Comparison of ENCODE assay signal across 8 cellular contexts in the genomic region with DNA sequence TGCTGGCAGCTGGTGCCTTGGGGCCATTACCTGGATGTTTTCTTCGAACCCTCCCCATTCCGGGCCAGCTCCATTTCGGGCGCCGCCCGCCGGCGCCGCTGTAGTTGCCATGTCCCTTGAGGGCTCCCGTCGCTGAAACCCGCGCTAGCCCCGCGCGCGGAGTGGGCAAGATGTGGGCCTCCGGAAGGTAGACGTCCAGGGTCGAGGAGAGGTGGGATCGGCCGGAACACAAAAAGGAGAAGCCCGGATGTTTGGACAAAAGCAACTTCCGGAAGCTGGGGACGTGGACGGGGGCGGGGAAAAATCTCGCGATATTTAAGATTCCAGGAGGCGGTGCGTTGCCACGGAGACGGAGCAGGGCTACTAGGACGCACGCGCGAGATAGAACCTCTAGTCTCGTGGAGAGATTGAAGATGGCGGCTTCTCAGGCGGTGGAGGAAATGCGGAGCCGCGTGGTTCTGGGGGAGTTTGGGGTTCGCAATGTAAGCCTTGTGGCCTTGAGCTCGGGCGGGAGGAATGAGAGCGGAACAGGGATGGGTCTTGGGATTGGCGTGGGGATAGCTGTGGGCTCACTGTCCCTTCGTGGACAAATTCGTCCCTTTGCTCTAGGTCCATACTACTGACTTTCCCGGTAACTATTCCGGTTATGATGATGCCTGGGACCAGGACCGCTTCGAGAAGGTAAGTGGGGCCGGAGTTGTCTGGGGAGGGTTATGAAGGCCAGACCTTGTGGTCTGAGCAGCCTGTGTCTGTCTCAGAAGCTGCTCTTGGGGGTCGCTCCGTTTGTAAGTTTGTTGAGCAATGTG. TPM values are rescaled to one million over a fixed set of nuclear protein-coding genes. Genes with fewer than 3 reads are reported as not detected.
DNase-seq lines count a peak whose midpoint lies in the region; ATAC-seq and TF ChIP-seq lines count a peak whose summit lies in the region.

A gene with protein sequence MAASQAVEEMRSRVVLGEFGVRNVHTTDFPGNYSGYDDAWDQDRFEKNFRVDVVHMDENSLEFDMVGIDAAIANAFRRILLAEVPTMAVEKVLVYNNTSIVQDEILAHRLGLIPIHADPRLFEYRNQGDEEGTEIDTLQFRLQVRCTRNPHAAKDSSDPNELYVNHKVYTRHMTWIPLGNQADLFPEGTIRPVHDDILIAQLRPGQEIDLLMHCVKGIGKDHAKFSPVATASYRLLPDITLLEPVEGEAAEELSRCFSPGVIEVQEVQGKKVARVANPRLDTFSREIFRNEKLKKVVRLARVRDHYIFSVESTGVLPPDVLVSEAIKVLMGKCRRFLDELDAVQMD (plus strand): TSS at position 393 of the 806 bp plus-strand sequence. CDS start 21 bp downstream, at position 414.
A gene (minus strand): TSS at position 230 of the 806 bp plus-strand sequence. CDS start 119 bp downstream, at position 111.

- DNase-seq in GM12865 (ENCODE audit: low read depth): peak; percentile 99
- DNase-seq in NCI-H1417 (lab: John Stamatoyannopoulos, UW): peak; percentile 96 to 99 (median 99)
- peak; percentile 97 for DNase-seq in activated naive CD8-positive, alpha-beta T cell treated with anti-CD3 and anti-CD28 coated beads, Interleukin-2, amount 50 U/mL, for 24 hours
- DNase-seq in cardiac muscle cell (ENCODE audit: low read depth in 1 of 2, low spot score in 1 of 2): peak; percentile 98 to 99
- peak; percentile 98 to 100 for DNase-seq in trophoblast cell
- peak; percentile 98 for DNase-seq in transverse colon

- no peaks in the 10 kb centered on the region for H3K27me3 ChIP-seq in SU-DHL-6 (ENCODE audit: low read length)
- no peaks in the 10 kb centered on the region for H3K27me3 ChIP-seq in cardiac muscle cell
- no peaks in the 10 kb centered on the region for H3K27me3 ChIP-seq in trophoblast cell (ENCODE audit: insufficient read depth, low read length)
- no peaks in the 10 kb centered on the region for H3K27me3 ChIP-seq in transverse colon

- peak within 1 kb of the TSS; percentile 93 for H3K4me3 ChIP-seq in GM12865 (ENCODE audit: low read depth, low read length)
- peak within 1 kb of the TSS; percentile 88 for H3K4me3 ChIP-seq in SU-DHL-6 (ENCODE audit: insufficient read depth, low read length, poor library complexity, severe bottlenecking)
- H3K4me3 ChIP-seq in cardiac muscle cell: peak within 1 kb of the TSS; percentile 86
- peak within 1 kb of the TSS; percentile 94 for H3K4me3 ChIP-seq in trophoblast cell (ENCODE audit: low read depth, low read length)
- peak within 1 kb of the TSS; percentile 60 to 87 (median 78) for H3K4me3 ChIP-seq in transverse colon

- H3K23ac ChIP-seq in trophoblast cell (ENCODE audit: low read length): no peak within 1 kb of the TSS

- H3K18ac ChIP-seq in trophoblast cell (ENCODE audit: low read length): peak within 1 kb of the TSS; percentile 89

- H3K9me3 ChIP-seq in SU-DHL-6 (ENCODE audit: insufficient read depth, low read length): no peaks in the 10 kb centered on the region
- no peaks in the 10 kb centered on the region for H3K9me3 ChIP-seq in cardiac muscle cell (ENCODE audit: low read depth)
- no peaks in the 10 kb centered on the region for H3K9me3 ChIP-seq in trophoblast cell (ENCODE audit: insufficient read depth, low read depth, low read length)
- H3K9me3 ChIP-seq in transverse colon: no peaks in the 10 kb centered on the region

- H3K4me1 Mint-ChIP-seq in activated naive CD8-positive, alpha-beta T cell treated with anti-CD3 and anti-CD28 coated beads, Interleukin-2, amount 50 U/mL, for 24 hours: peaks cover 28% of the 10 kb centered on the region

- H3K79me2 ChIP-seq in SU-DHL-6 (ENCODE audit: insufficient read depth, low read length) (peaks cover 44% of the 10 kb centered on the region), trophoblast cell (ENCODE audit: control insufficient read depth, insufficient read depth, low read length, poor library complexity) (peaks cover 14% of the 10 kb centered on the region)

- H3K36me3 Mint-ChIP-seq in activated naive CD8-positive, alpha-beta T cell treated with anti-CD3 and anti-CD28 coated beads, Interleukin-2, amount 50 U/mL, for 24 hours (ENCODE audit: low read depth): peaks cover 16% of the 10 kb centered on the region

- H2BK12ac ChIP-seq in trophoblast cell (ENCODE audit: low read length): no peak within 1 kb of the TSS

- H3K4ac ChIP-seq in trophoblast cell (ENCODE audit: low read depth, low read length): peak within 1 kb of the TSS; percentile 95

- H3F3A ChIP-seq in SU-DHL-6 (ENCODE audit: insufficient read depth): 0 out of 2 replicates have a peak, but pooled peaks cover 9% of the 10 kb centered on the region

- TF ChIP-seq EP300 in transverse colon (IDR thresholded peaks at IDR 0.05; ENCODE audit: low read depth): no peak

- peaks cover 19% of the 10 kb centered on the region; the same call in 1 of the 2 replicates for H3K36me3 ChIP-seq in SU-DHL-6 (ENCODE audit: low read length)
- H3K36me3 ChIP-seq in cardiac muscle cell: peaks cover 51% of the 10 kb centered on the region
- H3K36me3 ChIP-seq in trophoblast cell (ENCODE audit: control insufficient read depth in 1 of 2, insufficient read depth in 2 of 2, low read length in 2 of 2): peaks cover 44 to 56% of the 10 kb centered on the region in 2 experiments
- H3K36me3 ChIP-seq in transverse colon: peaks cover 0 to 29% (median 11%) of the 10 kb centered on the region in 4 donors

- peak within 1 kb of the TSS; percentile 96 for H4K12ac ChIP-seq in trophoblast cell (ENCODE audit: low read depth, low read length)

- no peak within 1 kb of the TSS for H3K4me3 Mint-ChIP-seq in activated naive CD8-positive, alpha-beta T cell treated with anti-CD3 and anti-CD28 coated beads, Interleukin-2, amount 50 U/mL, for 24 hours

- H4K8ac ChIP-seq in trophoblast cell (ENCODE audit: low read depth, low read length): peak within 1 kb of the TSS; percentile 99

- H3K4me2 ChIP-seq in SU-DHL-6 (ENCODE audit: low read depth, low read length, poor library complexity, severe bottlenecking) (peak within 1 kb of the TSS; percentile 62), trophoblast cell (ENCODE audit: low read length) (peak within 1 kb of the TSS; percentile 82)

- peaks cover 9% of the 10 kb centered on the region for H3K79me1 ChIP-seq in trophoblast cell (ENCODE audit: low read length)

- TF ChIP-seq CTCF in GM12865 (IDR thresholded peaks at IDR 0.05; ENCODE audit: insufficient read depth, low read depth, low read length, missing control alignments) (no peak), SU-DHL-6 (IDR thresholded peaks at IDR 0.05; ENCODE audit: insufficient read depth, low read length, poor library complexity, severe bottlenecking) (no peak), cardiac muscle cell (IDR thresholded peaks at IDR 0.05; ENCODE audit: low read depth, low read length) (no peak), transverse colon (IDR thresholded peaks at IDR 0.05) (no peak)

- in situ Hi-C loops in transverse colon (cut with MboI; ENCODE audit: low pct_ligation_motif_present in 1 of 4, low pct_unique_long_range_greater_than_20kb in 1 of 4, low sequenced_read_pairs in 3 of 4): no loop called here

- H3K9me2 ChIP-seq in SU-DHL-6 (replicated peaks; ENCODE audit: insufficient read depth, low read length): no peaks in the 10 kb centered on the region

- H3K27ac ChIP-seq in SU-DHL-6 (ENCODE audit: low read depth, low read length): peak within 1 kb of the TSS; percentile 47
- peak within 1 kb of the TSS; percentile 91 for H3K27ac ChIP-seq in cardiac muscle cell
- peak within 1 kb of the TSS; percentile 81 for H3K27ac ChIP-seq in trophoblast cell (ENCODE audit: low read depth, low read length)
- peak within 1 kb of the TSS; percentile 89 to 93 (median 92) for H3K27ac ChIP-seq in transverse colon

- H3K9me3 Mint-ChIP-seq in activated naive CD8-positive, alpha-beta T cell treated with anti-CD3 and anti-CD28 coated beads, Interleukin-2, amount 50 U/mL, for 24 hours: no peaks in the 10 kb centered on the region

- H3K14ac ChIP-seq in trophoblast cell (ENCODE audit: low read length): peak within 1 kb of the TSS; percentile 96

- peak; percentile 88 for ATAC-seq in HG02759 (IDR thresholded peaks at IDR 0.05; ENCODE audit: unreplicated experiment)
- ATAC-seq in activated naive CD8-positive, alpha-beta T cell treated with anti-CD3 and anti-CD28 coated beads, Interleukin-2, amount 50 U/mL, for 24 hours: peak; percentile 89

- no peak within 1 kb of the TSS for H3K27ac Mint-ChIP-seq in activated naive CD8-positive, alpha-beta T cell treated with anti-CD3 and anti-CD28 coated beads, Interleukin-2, amount 50 U/mL, for 24 hours

- H2BK5ac ChIP-seq in trophoblast cell (ENCODE audit: low read depth, low read length, poor library complexity): peak within 1 kb of the TSS; percentile 81

- H3K9ac ChIP-seq in SU-DHL-6 (ENCODE audit: low read length) (peak within 1 kb of the TSS; percentile 86), trophoblast cell (ENCODE audit: low read length) (peak within 1 kb of the TSS; percentile 99)

- H2AK5ac ChIP-seq in trophoblast cell (ENCODE audit: low read length): peak within 1 kb of the TSS; percentile 94

- peak; percentile 70 for TF ChIP-seq POLR2A in transverse colon (IDR thresholded peaks at IDR 0.05)

- no CpG with 5 or more reads among the region's 57 CpGs for WGBS in trophoblast cell (ENCODE audit: extremely low coverage, insufficient coverage, insufficient read length)
- 0% methylated on average over 5 to 57 of the region's 57 CpGs for WGBS in transverse colon (ENCODE audit: low coverage in 1 of 2), 2 donors

- H3K4me1 ChIP-seq in cardiac muscle cell (ENCODE audit: low read depth) (peaks cover 9% of the 10 kb centered on the region), trophoblast cell (ENCODE audit: control insufficient read depth in 1 of 2, insufficient read depth in 2 of 2, low read length in 2 of 2) (peaks cover 9 to 12% of the 10 kb centered on the region in 2 experiments), transverse colon (peaks cover 24 to 36% (median 28%) of the 10 kb centered on the region in 4 donors)

- intact Hi-C loops in transverse colon (cut with DNase I; ENCODE audit: low total_unique reads): no loop called here

- no peaks in the 10 kb centered on the region for H4K20me1 ChIP-seq in SU-DHL-6 (ENCODE audit: low read depth, low read length)

- H2BK120ac ChIP-seq in trophoblast cell (ENCODE audit: insufficient read depth, low read length, poor library complexity): peak within 1 kb of the TSS; percentile 96

- H3K27me3 Mint-ChIP-seq in activated naive CD8-positive, alpha-beta T cell treated with anti-CD3 and anti-CD28 coated beads, Interleukin-2, amount 50 U/mL, for 24 hours: no peaks in the 10 kb centered on the region

- peak within 1 kb of the TSS; percentile 95 for H4K91ac ChIP-seq in trophoblast cell (ENCODE audit: low read depth, low read length)

- H2AFZ ChIP-seq in SU-DHL-6 (ENCODE audit: low read depth, low read length, severe bottlenecking) (peak within 1 kb of the TSS; percentile 82), trophoblast cell (ENCODE audit: insufficient read depth, low read length, poor library complexity) (peak within 1 kb of the TSS; percentile 99)

RNA-seq across cellular contexts. Expression of the first gene that starts in this region (rescaled TPM):
- total RNA-seq in cardiac muscle cell (20.7 and 28.6 TPM in 2 replicates), transverse colon (10 to 100 TPM in 3 of 4 donors, 1 to 10 TPM in 1; 7.4 to 24.7 (median 15.5) TPM)
- 27.9 and 38.8 TPM in 2 replicates for polyA plus RNA-seq in cardiac muscle cell
- 23.9 and 25.0 TPM in 2 replicates for polyA plus RNA-seq in trophoblast cell (2013)

RNA-seq across cellular contexts. Expression of the second gene that starts in this region (rescaled TPM):
- total RNA-seq in cardiac muscle cell (145 and 195 TPM in 2 replicates), transverse colon (100 to 1,000 TPM in 3 of 4 donors, 10 to 100 TPM in 1; 83.4 to 146 (median 103) TPM)
- polyA plus RNA-seq in cardiac muscle cell: 123 and 134 TPM in 2 replicates
- polyA plus RNA-seq in trophoblast cell (2013): 124 and 129 TPM in 2 replicates

Comparison
In these comparisons a context has a peak if more than half of its experiments do, and no peak if none do; other contexts are left out.
1. Peak in every context shown above with its lines: DNase-seq, ATAC-seq, H3K4me3 ChIP-seq and H3K27ac ChIP-seq.